8 cellular contexts compared by ENCODE assay signal in the genomic region with DNA sequence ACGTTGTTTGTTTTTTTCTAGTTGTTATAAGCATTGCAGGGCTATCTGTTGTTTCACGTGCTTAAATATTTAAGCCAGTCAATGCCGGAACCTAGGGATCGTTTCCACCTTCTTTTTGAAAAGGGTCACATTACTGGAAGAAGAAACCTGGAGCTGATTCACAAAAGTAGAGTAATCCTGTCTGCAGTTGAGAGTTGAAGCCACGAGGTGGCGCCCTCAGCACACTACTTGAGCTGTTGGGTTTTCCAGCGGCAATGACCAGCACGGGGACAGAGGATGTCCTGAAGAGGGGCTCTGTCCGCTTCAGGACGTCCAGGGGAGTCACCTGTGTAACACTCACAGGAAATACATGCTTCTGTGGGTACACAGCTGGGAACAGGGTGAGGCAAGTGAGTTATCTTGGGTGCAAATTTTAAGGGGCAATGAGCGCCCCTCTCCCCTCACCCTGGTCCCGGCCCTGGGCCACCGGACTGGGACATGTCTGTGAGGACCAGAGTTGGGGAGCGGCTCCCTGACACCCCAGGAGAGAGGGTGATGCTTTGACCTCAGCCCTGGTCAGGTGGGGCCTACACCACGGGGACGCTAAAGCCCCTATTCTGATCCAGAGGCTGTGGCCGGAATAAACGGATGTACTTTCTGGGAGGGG. TPM values are rescaled to one million over a fixed set of nuclear protein-coding genes. Genes with fewer than 3 reads are reported as not detected.
DNase-seq lines count a peak whose midpoint lies in the region; ATAC-seq, FAIRE-seq and TF ChIP-seq lines count a peak whose summit lies in the region.

No MANE protein-coding gene starts in this region.

- no peaks in the 10 kb centered on the region for H3K9me3 Mint-ChIP-seq in osteocyte (ENCODE audit: unreplicated experiment)

- peaks cover 44% of the 10 kb centered on the region for H3K27me3 Mint-ChIP-seq in osteocyte (ENCODE audit: unreplicated experiment)

- DNase-seq in D721Med (ENCODE audit: insufficient read length, low spot score) = peak; percentile 37
- peak in 49 of 76 experiments; percentile 1 to 64 (median 25) for DNase-seq in HUDEP-2 (lab: John Stamatoyannopoulos, UW; ENCODE audit: unreplicated experiment in 76 of 76)
- DNase-seq in RKO (ENCODE audit: low spot score) = peak; percentile 84
- peak; percentile 59 for DNase-seq in activated naive CD4-positive, alpha-beta T cell treated with Interleukin-2 at 50 U/mL for 16 hours
- DNase-seq in globus pallidus (ENCODE audit: low spot score) = peak; percentile 61
- DNase-seq in osteocyte (ENCODE audit: extremely low spot score, unreplicated experiment) = peak; percentile 88
- DNase-seq in mesenteric fat pad (ENCODE audit: low spot score) = no peak

- peak; percentile 89 for TF ChIP-seq CTCF in D721Med (IDR thresholded peaks at IDR 0.05; ENCODE audit: insufficient read depth, missing control alignments)
- peak; percentile 90 for TF ChIP-seq CTCF in osteocyte (IDR thresholded peaks at IDR 0.05)

- no peak for ATAC-seq in HG03457 (IDR thresholded peaks at IDR 0.05; ENCODE audit: unreplicated experiment)

- no peaks in the 10 kb centered on the region for H3K36me3 Mint-ChIP-seq in osteocyte (ENCODE audit: unreplicated experiment)

- no peak for FAIRE-seq in D721Med (lab: Jason Lieb, UNC)

- peaks cover 8% of the 10 kb centered on the region for H3K4me1 Mint-ChIP-seq in osteocyte (ENCODE audit: unreplicated experiment)

- no peak overlapping the region for H3K4me3 Mint-ChIP-seq in osteocyte (ENCODE audit: unreplicated experiment)

- no peak overlapping the region for H3K27ac Mint-ChIP-seq in osteocyte (ENCODE audit: unreplicated experiment)

RNA-seq across cellular contexts. Expression of gene WDFY4, which starts 26.3 kb away (rescaled TPM):
- not detected in 2 replicates for total RNA-seq in osteocyte
- total RNA-seq in mesenteric fat pad = 10.1 TPM

RNA-seq across cellular contexts. Expression of gene ARHGAP22, which starts 53.5 kb away (rescaled TPM):
- total RNA-seq in osteocyte (0.64 and 1.1 TPM in 2 replicates), mesenteric fat pad (8.8 TPM)

Comparison
In these comparisons a context has a peak if more than half of its experiments do, and no peak if none do; other contexts are left out.
1. RNA of gene WDFY4, which starts 26.3 kb away (total RNA-seq): 10.1 TPM in mesenteric fat pad (single experiment); not detected in osteocyte; every median in the first group is over 10 times any median in the second.